Comparison of ENCODE assay signal across 8 cellular contexts in the genomic region with DNA sequence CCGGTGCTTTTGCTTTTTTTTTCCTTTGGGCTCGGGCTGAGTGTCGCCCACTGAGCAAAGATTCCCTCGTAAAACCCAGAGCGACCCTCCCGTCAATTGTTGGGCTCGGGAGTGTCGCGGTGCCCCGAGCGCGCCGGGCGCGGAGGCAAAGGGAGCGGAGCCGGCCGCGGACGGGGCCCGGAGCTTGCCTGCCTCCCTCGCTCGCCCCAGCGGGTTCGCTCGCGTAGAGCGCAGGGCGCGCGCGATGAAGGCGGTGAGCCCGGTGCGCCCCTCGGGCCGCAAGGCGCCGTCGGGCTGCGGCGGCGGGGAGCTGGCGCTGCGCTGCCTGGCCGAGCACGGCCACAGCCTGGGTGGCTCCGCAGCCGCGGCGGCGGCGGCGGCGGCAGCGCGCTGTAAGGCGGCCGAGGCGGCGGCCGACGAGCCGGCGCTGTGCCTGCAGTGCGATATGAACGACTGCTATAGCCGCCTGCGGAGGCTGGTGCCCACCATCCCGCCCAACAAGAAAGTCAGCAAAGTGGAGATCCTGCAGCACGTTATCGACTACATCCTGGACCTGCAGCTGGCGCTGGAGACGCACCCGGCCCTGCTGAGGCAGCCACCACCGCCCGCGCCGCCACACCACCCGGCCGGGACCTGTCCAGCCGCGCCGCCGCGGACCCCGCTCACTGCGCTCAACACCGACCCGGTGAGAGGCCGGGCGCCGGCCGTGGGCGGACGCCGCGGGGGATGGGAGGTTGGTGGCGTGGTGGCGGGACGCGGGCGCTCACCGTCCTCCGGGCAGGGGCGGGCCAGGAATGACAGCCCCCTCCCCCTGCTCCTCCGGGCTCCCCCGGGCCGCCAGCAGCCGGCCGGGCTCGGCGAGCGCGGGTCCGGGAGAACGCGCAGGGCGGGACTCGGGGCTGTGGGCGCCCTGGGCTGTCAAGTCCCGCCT. TPM values are rescaled to one million over a fixed set of nuclear protein-coding genes. Genes with fewer than 3 reads are reported as not detected.
A peak's percentile ranks its signal among the peaks of the same experiment; 100 is the strongest.
DNase-seq lines count a peak whose midpoint lies in the region; ATAC-seq and TF ChIP-seq lines count a peak whose summit lies in the region.

No MANE protein-coding gene starts in this region.

- H3K27me3 Mint-ChIP-seq in T-cell = peaks cover 34 to 47% of the 10 kb centered on the region in 2 donors
- H3K27me3 Mint-ChIP-seq in activated T-cell treated with anti-CD3 and anti-CD28 coated beads, Interleukin-2, amount 50 U/mL, for 24 hours = peaks cover 69% of the 10 kb centered on the region

- H3K4me3 ChIP-seq in cardiac muscle cell (peak overlapping the region; percentile 100), rectal smooth muscle tissue (ENCODE audit: low read length) (peak overlapping the region; percentile 57)

- DNase-seq in SK-MEL-5 (ENCODE audit: low read depth, low spot score) = peak; percentile 51
- peak; percentile 55 to 66 for DNase-seq in cardiac muscle cell (ENCODE audit: low read depth in 1 of 2, low spot score in 1 of 2)
- DNase-seq in T-cell = no peak
- DNase-seq in activated T-cell treated with anti-CD3 and anti-CD28 coated beads, Interleukin-2, amount 50 U/mL, for 24 hours = no peak
- DNase-seq in KBM-7 = no peak
- DNase-seq in activated naive CD4-positive, alpha-beta T cell (lab: John Stamatoyannopoulos, UW) = no peak

- TF ChIP-seq CTCF in cardiac muscle cell (IDR thresholded peaks at IDR 0.05; ENCODE audit: low read depth, low read length) = no peak

- H3K4me1 ChIP-seq in cardiac muscle cell (ENCODE audit: low read depth) (peaks cover 33% of the 10 kb centered on the region), rectal smooth muscle tissue (ENCODE audit: control insufficient read depth, insufficient read depth, low read length) (no peaks in the 10 kb centered on the region)

- ATAC-seq in GM19395 (IDR thresholded peaks at IDR 0.05; ENCODE audit: unreplicated experiment) = peak; percentile 21
- no peak for ATAC-seq in T-cell (replicated peaks in 1 of 4)

- H3K9ac ChIP-seq in rectal smooth muscle tissue (ENCODE audit: low read length) = peak overlapping the region; percentile 37

- peaks cover 5 to 8% (median 5%) of the 10 kb centered on the region in 3 donors for H3K4me1 Mint-ChIP-seq in T-cell
- peaks cover 8% of the 10 kb centered on the region for H3K4me1 Mint-ChIP-seq in activated T-cell treated with anti-CD3 and anti-CD28 coated beads, Interleukin-2, amount 50 U/mL, for 24 hours (ENCODE audit: low read depth)

- peaks cover 8% of the 10 kb centered on the region for H3K36me3 ChIP-seq in cardiac muscle cell
- no peaks in the 10 kb centered on the region for H3K36me3 ChIP-seq in rectal smooth muscle tissue (ENCODE audit: control insufficient read depth, insufficient read depth, low read length)

- H3K36me3 Mint-ChIP-seq in T-cell = no peaks in the 10 kb centered on the region
- H3K36me3 Mint-ChIP-seq in activated T-cell treated with anti-CD3 and anti-CD28 coated beads, Interleukin-2, amount 50 U/mL, for 24 hours (ENCODE audit: low read depth) = no peaks in the 10 kb centered on the region

- H3K9me3 ChIP-seq in cardiac muscle cell (ENCODE audit: low read depth) = no peaks in the 10 kb centered on the region

- POLR2A ChIA-PET in T-cell (lab: Charles Lee) = no interaction called here

- no peaks in the 10 kb centered on the region for H3K27me3 ChIP-seq in cardiac muscle cell
- no peaks in the 10 kb centered on the region for H3K27me3 ChIP-seq in rectal smooth muscle tissue (ENCODE audit: control insufficient read depth, insufficient read depth, low read length)

- H3K27ac ChIP-seq in cardiac muscle cell (peak overlapping the region; percentile 97), rectal smooth muscle tissue (ENCODE audit: low read depth, low read length) (peak overlapping the region; percentile 78)

- no peak overlapping the region for H3K4me3 Mint-ChIP-seq in T-cell
- no peak overlapping the region for H3K4me3 Mint-ChIP-seq in activated T-cell treated with anti-CD3 and anti-CD28 coated beads, Interleukin-2, amount 50 U/mL, for 24 hours

- CTCF ChIA-PET in T-cell (lab: Charles Lee) = no interaction called here

- peaks cover 0 to 3% (median 0%) of the 10 kb centered on the region in 3 donors for H3K9me3 Mint-ChIP-seq in T-cell
- no peaks in the 10 kb centered on the region for H3K9me3 Mint-ChIP-seq in activated T-cell treated with anti-CD3 and anti-CD28 coated beads, Interleukin-2, amount 50 U/mL, for 24 hours

- no peak overlapping the region for H3K27ac Mint-ChIP-seq in T-cell
- H3K27ac Mint-ChIP-seq in activated T-cell treated with anti-CD3 and anti-CD28 coated beads, Interleukin-2, amount 50 U/mL, for 24 hours = no peak overlapping the region

- in situ Hi-C loops in SK-MEL-5 (cut with HindIII; ENCODE audit: low pct_unique_long_range_greater_than_20kb, low sequenced_read_pairs) = no loop called here
- in situ Hi-C loops in KBM-7 (cut with MboI; ENCODE audit: low pct_unique_long_range_greater_than_20kb, low sequenced_read_pairs) = no loop called here

RNA-seq across cellular contexts. Expression of a gene that starts 0.6 kb away (rescaled TPM):
- 30.9 and 31.9 TPM in 2 replicates for total RNA-seq in SK-MEL-5 (2014; rRNA removed; shearing (Covaris generic))
- 22.4 and 27.1 TPM in 2 replicates for polyA plus RNA-seq in SK-MEL-5 (2015; cell fraction: cytosol; rRNA removed)
- 33.1 and 38.2 TPM in 2 replicates for polyA plus RNA-seq in SK-MEL-5 (2015; cell fraction: nucleus; rRNA removed)
- 196 and 265 TPM in 2 replicates for total RNA-seq in cardiac muscle cell
- polyA plus RNA-seq in cardiac muscle cell = 312 and 349 TPM in 2 replicates
- total RNA-seq in T-cell = not detected

Comparison
In these comparisons a context has a peak if more than half of its experiments do, and no peak if none do; other contexts are left out.
1. DNase-seq: peak in SK-MEL-5 (single experiment) and cardiac muscle cell (2 of 2); none in T-cell (0 of 34), activated T-cell treated with anti-CD3 and anti-CD28 coated beads, Interleukin-2, amount 50 U/mL, for 24 hours (single experiment), KBM-7 (single experiment) and activated naive CD4-positive, alpha-beta T cell (0 of 4).
2. RNA of a gene that starts 0.6 kb away (total RNA-seq): 196 to 265 TPM in cardiac muscle cell and 30.9 to 31.9 TPM in SK-MEL-5; not detected in T-cell; every median in the first group is over 10 times any median in the second.